ENCODE assay signal across 2 cellular contexts in the genomic region with DNA sequence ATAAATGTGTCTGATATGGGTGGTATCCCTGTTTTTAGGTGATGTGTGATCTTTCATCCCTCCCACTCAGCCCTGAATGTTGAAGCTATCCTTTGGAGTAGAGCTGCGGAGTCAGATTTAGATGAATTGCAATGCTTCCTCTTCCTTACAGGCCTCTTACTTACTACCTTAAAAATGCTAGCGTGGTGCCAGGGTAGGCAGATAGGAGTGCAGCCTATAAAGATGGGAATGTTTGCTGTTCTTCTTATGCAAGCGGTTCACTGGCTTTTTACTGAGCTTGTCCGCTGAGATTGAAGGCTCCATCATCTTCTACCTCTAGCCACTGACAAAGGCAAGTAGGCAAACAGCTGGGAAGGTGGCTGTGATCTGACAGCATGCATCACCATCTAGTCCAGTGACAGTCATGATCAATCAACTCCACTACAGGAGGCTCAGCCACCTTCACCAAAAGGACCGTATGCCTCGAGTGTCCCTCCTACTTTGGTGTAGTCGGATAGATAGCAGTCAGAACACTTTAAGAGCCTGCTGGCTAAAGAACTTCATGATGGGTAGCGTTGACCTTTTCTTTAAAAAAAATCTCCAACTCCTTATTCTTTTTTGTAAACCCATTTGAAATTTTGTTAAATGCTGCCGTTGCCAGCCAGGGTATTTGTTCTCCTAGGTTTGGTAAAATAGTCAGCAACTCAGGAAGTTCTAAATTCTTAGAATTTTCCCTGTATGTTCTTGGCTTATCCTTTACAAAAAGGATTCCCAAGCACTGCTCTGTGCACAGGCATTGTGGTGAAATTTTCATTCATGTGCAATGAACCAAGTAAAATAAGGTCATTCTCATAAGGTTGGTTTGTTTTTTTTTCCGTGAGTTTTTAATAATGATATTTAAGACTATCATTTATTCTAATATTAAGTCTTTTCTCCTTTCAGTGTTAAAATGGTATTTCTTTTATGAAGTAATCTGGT.
TF ChIP-seq lines count a peak whose summit lies in the region.

No MANE protein-coding gene starts in this region.

TF ChIP-seq in HCT116, 20 proteins besides CTCF, POLR2A, EP300 and RAD21:
- TF ChIP-seq YY1 (IDR thresholded peaks at IDR 0.05; ENCODE audit: extremely low read depth, insufficient replicate concordance, low read depth, low read length) = no peak
- no peak for TF ChIP-seq FOSL1 (IDR thresholded peaks at IDR 0.05; ENCODE audit: low read depth)

TF ChIP-seq in GM23338, 12 proteins besides CTCF, POLR2A, EP300 and RAD21:
- TF ChIP-seq EZH2phosphoT487 (IDR thresholded peaks at IDR 0.05; ENCODE audit: unreplicated experiment) (no peak), EZH2 (IDR thresholded peaks at IDR 0.05; ENCODE audit: low read depth, unreplicated experiment) (no peak), STAT1 (IDR thresholded peaks at IDR 0.05; ENCODE audit: unreplicated experiment) (no peak), POLR2AphosphoS5 (IDR thresholded peaks at IDR 0.05; ENCODE audit: low read depth) (no peak), CREB1 (CRISPR knock-in tag; IDR thresholded peaks at IDR 0.05; ENCODE audit: low read depth) (no peak), ZNF331 (CRISPR knock-in tag; IDR thresholded peaks at IDR 0.05; ENCODE audit: low read depth) (no peak), NANOG (IDR thresholded peaks at IDR 0.05; ENCODE audit: borderline replicate concordance) (no peak), ZNF114 (CRISPR knock-in tag; IDR thresholded peaks at IDR 0.05) (no peak), JUNB (IDR thresholded peaks at IDR 0.05; ENCODE audit: unreplicated experiment) (no peak)
- TF ChIP-seq, protein P1, sequence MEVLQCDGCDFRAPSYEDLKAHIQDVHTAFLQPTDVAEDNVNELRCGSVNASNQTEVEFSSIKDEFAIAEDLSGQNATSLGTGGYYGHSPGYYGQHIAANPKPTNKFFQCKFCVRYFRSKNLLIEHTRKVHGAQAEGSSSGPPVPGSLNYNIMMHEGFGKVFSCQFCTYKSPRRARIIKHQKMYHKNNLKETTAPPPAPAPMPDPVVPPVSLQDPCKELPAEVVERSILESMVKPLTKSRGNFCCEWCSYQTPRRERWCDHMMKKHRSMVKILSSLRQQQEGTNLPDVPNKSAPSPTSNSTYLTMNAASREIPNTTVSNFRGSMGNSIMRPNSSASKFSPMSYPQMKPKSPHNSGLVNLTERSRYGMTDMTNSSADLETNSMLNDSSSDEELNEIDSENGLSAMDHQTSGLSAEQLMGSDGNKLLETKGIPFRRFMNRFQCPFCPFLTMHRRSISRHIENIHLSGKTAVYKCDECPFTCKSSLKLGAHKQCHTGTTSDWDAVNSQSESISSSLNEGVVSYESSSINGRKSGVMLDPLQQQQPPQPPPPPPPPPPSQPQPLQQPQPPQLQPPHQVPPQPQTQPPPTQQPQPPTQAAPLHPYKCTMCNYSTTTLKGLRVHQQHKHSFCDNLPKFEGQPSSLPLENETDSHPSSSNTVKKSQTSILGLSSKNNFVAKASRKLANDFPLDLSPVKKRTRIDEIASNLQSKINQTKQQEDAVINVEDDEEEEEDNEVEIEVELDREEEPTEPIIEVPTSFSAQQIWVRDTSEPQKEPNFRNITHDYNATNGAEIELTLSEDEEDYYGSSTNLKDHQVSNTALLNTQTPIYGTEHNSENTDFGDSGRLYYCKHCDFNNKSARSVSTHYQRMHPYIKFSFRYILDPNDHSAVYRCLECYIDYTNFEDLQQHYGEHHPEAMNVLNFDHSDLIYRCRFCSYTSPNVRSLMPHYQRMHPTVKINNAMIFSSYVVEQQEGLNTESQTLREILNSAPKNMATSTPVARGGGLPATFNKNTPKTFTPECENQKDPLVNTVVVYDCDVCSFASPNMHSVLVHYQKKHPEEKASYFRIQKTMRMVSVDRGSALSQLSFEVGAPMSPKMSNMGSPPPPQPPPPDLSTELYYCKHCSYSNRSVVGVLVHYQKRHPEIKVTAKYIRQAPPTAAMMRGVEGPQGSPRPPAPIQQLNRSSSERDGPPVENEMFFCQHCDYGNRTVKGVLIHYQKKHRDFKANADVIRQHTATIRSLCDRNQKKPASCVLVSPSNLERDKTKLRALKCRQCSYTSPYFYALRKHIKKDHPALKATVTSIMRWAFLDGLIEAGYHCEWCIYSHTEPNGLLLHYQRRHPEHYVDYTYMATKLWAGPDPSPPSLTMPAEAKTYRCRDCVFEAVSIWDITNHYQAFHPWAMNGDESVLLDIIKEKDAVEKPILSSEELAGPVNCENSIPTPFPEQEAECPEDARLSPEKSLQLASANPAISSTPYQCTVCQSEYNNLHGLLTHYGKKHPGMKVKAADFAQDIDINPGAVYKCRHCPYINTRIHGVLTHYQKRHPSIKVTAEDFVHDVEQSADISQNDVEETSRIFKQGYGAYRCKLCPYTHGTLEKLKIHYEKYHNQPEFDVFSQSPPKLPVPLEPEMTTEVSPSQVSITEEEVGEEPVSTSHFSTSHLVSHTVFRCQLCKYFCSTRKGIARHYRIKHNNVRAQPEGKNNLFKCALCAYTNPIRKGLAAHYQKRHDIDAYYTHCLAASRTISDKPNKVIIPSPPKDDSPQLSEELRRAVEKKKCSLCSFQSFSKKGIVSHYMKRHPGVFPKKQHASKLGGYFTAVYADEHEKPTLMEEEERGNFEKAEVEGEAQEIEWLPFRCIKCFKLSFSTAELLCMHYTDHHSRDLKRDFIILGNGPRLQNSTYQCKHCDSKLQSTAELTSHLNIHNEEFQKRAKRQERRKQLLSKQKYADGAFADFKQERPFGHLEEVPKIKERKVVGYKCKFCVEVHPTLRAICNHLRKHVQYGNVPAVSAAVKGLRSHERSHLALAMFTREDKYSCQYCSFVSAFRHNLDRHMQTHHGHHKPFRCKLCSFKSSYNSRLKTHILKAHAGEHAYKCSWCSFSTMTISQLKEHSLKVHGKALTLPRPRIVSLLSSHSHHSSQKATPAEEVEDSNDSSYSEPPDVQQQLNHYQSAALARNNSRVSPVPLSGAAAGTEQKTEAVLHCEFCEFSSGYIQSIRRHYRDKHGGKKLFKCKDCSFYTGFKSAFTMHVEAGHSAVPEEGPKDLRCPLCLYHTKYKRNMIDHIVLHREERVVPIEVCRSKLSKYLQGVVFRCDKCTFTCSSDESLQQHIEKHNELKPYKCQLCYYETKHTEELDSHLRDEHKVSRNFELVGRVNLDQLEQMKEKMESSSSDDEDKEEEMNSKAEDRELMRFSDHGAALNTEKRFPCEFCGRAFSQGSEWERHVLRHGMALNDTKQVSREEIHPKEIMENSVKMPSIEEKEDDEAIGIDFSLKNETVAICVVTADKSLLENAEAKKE (CRISPR knock-in tag; IDR thresholded peaks at IDR 0.05) = no peak
- TF ChIP-seq, protein P2, sequence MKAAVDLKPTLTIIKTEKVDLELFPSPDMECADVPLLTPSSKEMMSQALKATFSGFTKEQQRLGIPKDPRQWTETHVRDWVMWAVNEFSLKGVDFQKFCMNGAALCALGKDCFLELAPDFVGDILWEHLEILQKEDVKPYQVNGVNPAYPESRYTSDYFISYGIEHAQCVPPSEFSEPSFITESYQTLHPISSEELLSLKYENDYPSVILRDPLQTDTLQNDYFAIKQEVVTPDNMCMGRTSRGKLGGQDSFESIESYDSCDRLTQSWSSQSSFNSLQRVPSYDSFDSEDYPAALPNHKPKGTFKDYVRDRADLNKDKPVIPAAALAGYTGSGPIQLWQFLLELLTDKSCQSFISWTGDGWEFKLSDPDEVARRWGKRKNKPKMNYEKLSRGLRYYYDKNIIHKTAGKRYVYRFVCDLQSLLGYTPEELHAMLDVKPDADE (IDR thresholded peaks at IDR 0.05) = no peak
- TF ChIP-seq, protein P3, sequence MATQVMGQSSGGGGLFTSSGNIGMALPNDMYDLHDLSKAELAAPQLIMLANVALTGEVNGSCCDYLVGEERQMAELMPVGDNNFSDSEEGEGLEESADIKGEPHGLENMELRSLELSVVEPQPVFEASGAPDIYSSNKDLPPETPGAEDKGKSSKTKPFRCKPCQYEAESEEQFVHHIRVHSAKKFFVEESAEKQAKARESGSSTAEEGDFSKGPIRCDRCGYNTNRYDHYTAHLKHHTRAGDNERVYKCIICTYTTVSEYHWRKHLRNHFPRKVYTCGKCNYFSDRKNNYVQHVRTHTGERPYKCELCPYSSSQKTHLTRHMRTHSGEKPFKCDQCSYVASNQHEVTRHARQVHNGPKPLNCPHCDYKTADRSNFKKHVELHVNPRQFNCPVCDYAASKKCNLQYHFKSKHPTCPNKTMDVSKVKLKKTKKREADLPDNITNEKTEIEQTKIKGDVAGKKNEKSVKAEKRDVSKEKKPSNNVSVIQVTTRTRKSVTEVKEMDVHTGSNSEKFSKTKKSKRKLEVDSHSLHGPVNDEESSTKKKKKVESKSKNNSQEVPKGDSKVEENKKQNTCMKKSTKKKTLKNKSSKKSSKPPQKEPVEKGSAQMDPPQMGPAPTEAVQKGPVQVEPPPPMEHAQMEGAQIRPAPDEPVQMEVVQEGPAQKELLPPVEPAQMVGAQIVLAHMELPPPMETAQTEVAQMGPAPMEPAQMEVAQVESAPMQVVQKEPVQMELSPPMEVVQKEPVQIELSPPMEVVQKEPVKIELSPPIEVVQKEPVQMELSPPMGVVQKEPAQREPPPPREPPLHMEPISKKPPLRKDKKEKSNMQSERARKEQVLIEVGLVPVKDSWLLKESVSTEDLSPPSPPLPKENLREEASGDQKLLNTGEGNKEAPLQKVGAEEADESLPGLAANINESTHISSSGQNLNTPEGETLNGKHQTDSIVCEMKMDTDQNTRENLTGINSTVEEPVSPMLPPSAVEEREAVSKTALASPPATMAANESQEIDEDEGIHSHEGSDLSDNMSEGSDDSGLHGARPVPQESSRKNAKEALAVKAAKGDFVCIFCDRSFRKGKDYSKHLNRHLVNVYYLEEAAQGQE (IDR thresholded peaks at IDR 0.05; ENCODE audit: unreplicated experiment) = no peak
